11 cellular contexts compared by ENCODE assay signal in genomic region chrX:48833531-48834138, GRCh38. TPM values are rescaled to one million over a fixed set of nuclear protein-coding genes. Genes with fewer than 3 reads are reported as not detected.
DNase-seq lines count a peak whose midpoint lies in the region; ATAC-seq and TF ChIP-seq lines count a peak whose summit lies in the region.
"Had no signal": no experiment of that assay in that cellular context is flagged by ENCODE, and none has a peak within 500 bp of the region (broad histone marks: within the 10 kb centered on the region; RNA-seq: fewer than 3 reads in every experiment).

No MANE protein-coding gene starts in this region.

- no peak overlapping the region for H3K4me2 ChIP-seq in H9 (ENCODE audit: insufficient read depth, insufficient read length, low read length)

- H2BK15ac ChIP-seq in H9 (ENCODE audit: low read depth, low read length): no peak overlapping the region

- no peak overlapping the region for H4K91ac ChIP-seq in H9 (ENCODE audit: insufficient read length, low read depth, low read length)

- POLR2A ChIA-PET in CD4-positive, alpha-beta memory T cell (lab: Charles Lee; ENCODE audit: partially characterized antibody): interaction anchor here (0.6 to 1.1 kb wide), 2 partner anchors 8 to 28 kb away, joined by 3 read pairs; no protein-coding TSS in a partner anchor

- no peak overlapping the region for H2BK120ac ChIP-seq in H9 (ENCODE audit: low read depth, low read length, poor library complexity, severe bottlenecking)

- no CpG with 5 or more reads among the region's 9 CpGs for WGBS in H9 (ENCODE audit: extremely low coverage, insufficient read length, low lambda C conversion rate)
- WGBS in suprapubic skin: 57% methylated on average over 9 of the region's 9 CpGs

- H3K4me1 Mint-ChIP-seq in CD4-positive, alpha-beta memory T cell: peaks cover 9 to 23% (median 11%) of the 10 kb centered on the region in 4 donors
- peaks cover 8 to 12% of the 10 kb centered on the region in 2 experiments for H3K4me1 Mint-ChIP-seq in H9

- no peaks in the 10 kb centered on the region for H3K36me3 Mint-ChIP-seq in CD4-positive, alpha-beta memory T cell
- H3K36me3 Mint-ChIP-seq in H9 (ENCODE audit: insufficient read depth in 1 of 3, low read depth in 3 of 3): peaks cover 0 to 10% (median 0%) of the 10 kb centered on the region in 3 experiments; a peak in 5 of 7 replicates

- TF ChIP-seq POLR2A in suprapubic skin (IDR thresholded peaks at IDR 0.05): no peak
- no peak for TF ChIP-seq POLR2A in vagina (IDR thresholded peaks at IDR 0.05)

- no peak overlapping the region for H3K18ac ChIP-seq in H9 (ENCODE audit: insufficient read length, low read depth, low read length)

- intact Hi-C loops in CD4-positive, alpha-beta memory T cell (cut with micrococcal nuclease): no loop called here
- intact Hi-C loops in vagina (cut with DNase I): no loop called here

- H3K27ac Mint-ChIP-seq in CD4-positive, alpha-beta memory T cell: no peak overlapping the region
- H3K27ac Mint-ChIP-seq in H9: no peak overlapping the region

- no peak for DNase-seq in CD4-positive, alpha-beta memory T cell
- DNase-seq in H9: no peak
- DNase-seq in SW480 (ENCODE audit: low spot score): peak; percentile 23
- DNase-seq in medulla oblongata (ENCODE audit: extremely low spot score): peak; percentile 11
- no peak for DNase-seq in suprapubic skin (ENCODE audit: low spot score in 2 of 2)
- DNase-seq in vagina (ENCODE audit: extremely low spot score in 2 of 2): no peak
- DNase-seq: activated naive CD4-positive, alpha-beta T cell treated with Interleukin-2 at 50 U/mL for 16 hours; DND-41; stimulated activated CD4-positive, alpha-beta T cell treated with anti-CD3 and anti-CD28 coated beads, Interleukin-15, amount 100 ng/mL, for 24 hours had no signal

- H3K79me1 ChIP-seq in H9 (ENCODE audit: insufficient read depth, low read depth, low read length, poor library complexity, severe bottlenecking): no peaks in the 10 kb centered on the region

- no peak overlapping the region for H3K4me3 ChIP-seq in CD4-positive, alpha-beta memory T cell (ENCODE audit: low read length in 2 of 2)
- H3K4me3 ChIP-seq in suprapubic skin: no peak overlapping the region
- no peak overlapping the region for H3K4me3 ChIP-seq in vagina

- no peak overlapping the region for H3K14ac ChIP-seq in H9 (ENCODE audit: insufficient read depth, low read length)

- no peak overlapping the region for H2BK20ac ChIP-seq in H9 (ENCODE audit: low read depth, low read length, poor library complexity, severe bottlenecking)

- no peak overlapping the region for H3K23ac ChIP-seq in H9 (ENCODE audit: insufficient read length, low read depth, low read length)

- H2AFZ ChIP-seq in H9 (ENCODE audit: low read length): no peak overlapping the region

- CTCF ChIA-PET in CD4-positive, alpha-beta memory T cell (lab: Charles Lee; ENCODE audit: partially characterized antibody): interaction anchor here (1.2 to 1.3 kb wide), 2 partner anchors 186 to 189 kb away, joined by 3 to 7 read pairs; no protein-coding TSS in a partner anchor

- H3K56ac ChIP-seq in H9 (ENCODE audit: insufficient read length, low read depth, low read length): no peak overlapping the region

- no peak overlapping the region for H4K8ac ChIP-seq in H9 (replicated peaks; ENCODE audit: insufficient read length, low read depth, low read length)

- no peaks in the 10 kb centered on the region for H3K79me2 ChIP-seq in H9 (ENCODE audit: insufficient read depth, low read length)

- peaks cover 4% of the 10 kb centered on the region for H3K23me2 ChIP-seq in H9 (ENCODE audit: insufficient read length, low read depth, low read length, poor library complexity, severe bottlenecking)

- TF ChIP-seq EP300 in suprapubic skin (IDR thresholded peaks at IDR 0.05): no peak

- no peak overlapping the region for H3K9ac ChIP-seq in H9 (ENCODE audit: extremely low read depth, insufficient read length, low read length)

- H3K36me3 ChIP-seq in CD4-positive, alpha-beta memory T cell (ENCODE audit: insufficient read depth, low read length): no peaks in the 10 kb centered on the region
- H3K36me3 ChIP-seq in suprapubic skin (no peaks in the 10 kb centered on the region), vagina (no peaks in the 10 kb centered on the region)

- H3T11ph ChIP-seq in H9 (ENCODE audit: low read length): no peak overlapping the region

- H3K9me3 ChIP-seq in CD4-positive, alpha-beta memory T cell (ENCODE audit: control insufficient read depth in 1 of 2, low read length in 2 of 2): no peaks in the 10 kb centered on the region
- H3K9me3 ChIP-seq in H9 (ENCODE audit: control insufficient read depth, low read depth, low read length) (peaks cover 20% of the 10 kb centered on the region), suprapubic skin (no peaks in the 10 kb centered on the region), vagina (no peaks in the 10 kb centered on the region)

- H3K27ac ChIP-seq in CD4-positive, alpha-beta memory T cell (ENCODE audit: low read depth, low read length): no peak overlapping the region
- no peak overlapping the region for H3K27ac ChIP-seq in H9 (ENCODE audit: insufficient read length, low read depth, low read length)
- H3K27ac ChIP-seq in suprapubic skin: no peak overlapping the region
- H3K27ac ChIP-seq in vagina: no peak overlapping the region

- H2AK5ac ChIP-seq in H9 (ENCODE audit: insufficient read length, low read length): no peak overlapping the region

- H2BK12ac ChIP-seq in H9 (ENCODE audit: insufficient read length, low read depth, low read length): no peak overlapping the region

- no peak overlapping the region for H2BK5ac ChIP-seq in H9 (ENCODE audit: insufficient read length, low read length)

- H3K27me3 Mint-ChIP-seq in CD4-positive, alpha-beta memory T cell: peaks cover 10 to 16% of the 10 kb centered on the region in 2 donors
- peaks cover 75% of the 10 kb centered on the region for H3K27me3 Mint-ChIP-seq in H9 (ENCODE audit: low read depth)

- H4K20me1 ChIP-seq in H9 (ENCODE audit: control insufficient read depth, insufficient read depth, insufficient read length): no peaks in the 10 kb centered on the region

- peaks cover 0 to 1% (median 0%) of the 10 kb centered on the region in 8 donors for H3K9me3 Mint-ChIP-seq in CD4-positive, alpha-beta memory T cell
- peaks cover 65 to 77% of the 10 kb centered on the region in 2 experiments for H3K9me3 Mint-ChIP-seq in H9

- TF ChIP-seq CTCF in H9 (conservative IDR thresholded peaks at IDR 0.05) (peak; percentile 13; the same call in 1 of the 3 replicates), suprapubic skin (IDR thresholded peaks at IDR 0.05) (no peak), vagina (IDR thresholded peaks at IDR 0.05) (no peak)

- no peak for ATAC-seq in GM19351 (IDR thresholded peaks at IDR 0.05; ENCODE audit: unreplicated experiment)
- ATAC-seq in HG03342 (IDR thresholded peaks at IDR 0.05; ENCODE audit: unreplicated experiment): no peak

- H4K5ac ChIP-seq in H9 (ENCODE audit: insufficient read length, low read depth, low read length): no peak overlapping the region

- no peak overlapping the region for H3K4ac ChIP-seq in H9 (ENCODE audit: low read depth, low read length)

- H3K4me1 ChIP-seq in CD4-positive, alpha-beta memory T cell (ENCODE audit: insufficient read depth, low read length): peaks cover 11% of the 10 kb centered on the region
- H3K4me1 ChIP-seq in H9 (ENCODE audit: insufficient read depth, low read length) (no peaks in the 10 kb centered on the region), suprapubic skin (peaks cover 6% of the 10 kb centered on the region), vagina (no peaks in the 10 kb centered on the region)

- peak overlapping the region in 5 of 8 donors; percentile 3 to 96 (median 77) for H3K4me3 Mint-ChIP-seq in CD4-positive, alpha-beta memory T cell
- H3K4me3 Mint-ChIP-seq in H9: peak overlapping the region in 1 of 2 experiments; percentile 88; a peak in 2 of 5 replicates

- H3K27me3 ChIP-seq in CD4-positive, alpha-beta memory T cell (ENCODE audit: insufficient read depth, low read length): no peaks in the 10 kb centered on the region
- H3K27me3 ChIP-seq in H9 (ENCODE audit: insufficient read depth, low read length) (peaks cover 12% of the 10 kb centered on the region), suprapubic skin (peaks cover 23% of the 10 kb centered on the region), vagina (no peaks in the 10 kb centered on the region)

RNA-seq across cellular contexts. Expression of gene PCSK1N, which starts 1.8 kb away (rescaled TPM):
- 1 to 10 TPM; 6.4 to 8.5 TPM for total RNA-seq in CD4-positive, alpha-beta memory T cell
- 10 to 100 TPM in 1 of 2 donors, 1 to 10 TPM in 1; 4.6 to 15.3 TPM for polyA plus RNA-seq in CD4-positive, alpha-beta memory T cell
- total RNA-seq in H9 (2021) (3.9 and 4.0 TPM in 2 replicates), suprapubic skin (1 to 10 TPM; 1.5 to 9.0 (median 2.4) TPM), vagina (15.0 TPM)

RNA-seq across cellular contexts. Expression of gene ERAS, which starts 7.3 kb away (rescaled TPM):
- total RNA-seq in CD4-positive, alpha-beta memory T cell: not detected
- polyA plus RNA-seq in CD4-positive, alpha-beta memory T cell: not detected
- total RNA-seq in H9 (2021): 0.18 TPM in 1 of 2 replicates, not detected in the other
- total RNA-seq in suprapubic skin: not detected
- not detected for total RNA-seq in vagina

RNA-seq across cellular contexts. Expression of gene HDAC6, which starts 31.8 kb away (rescaled TPM):
- total RNA-seq in CD4-positive, alpha-beta memory T cell: 100 to 1,000 TPM; 121 to 126 TPM
- 10 to 100 TPM in 1 of 2 donors, 1 to 10 TPM in 1; 9.4 to 25.3 TPM for polyA plus RNA-seq in CD4-positive, alpha-beta memory T cell
- 52.8 and 57.9 TPM in 2 replicates for total RNA-seq in H9 (2021)
- total RNA-seq in suprapubic skin: 100 to 1,000 TPM in 1 of 4 donors, 10 to 100 TPM in 3; 67.3 to 129 (median 93.2) TPM
- 67.8 TPM for total RNA-seq in vagina

RNA-seq across cellular contexts. Expression of gene GATA1, which starts 47.2 kb away (rescaled TPM):
- not detected for total RNA-seq in CD4-positive, alpha-beta memory T cell
- not detected for polyA plus RNA-seq in CD4-positive, alpha-beta memory T cell
- total RNA-seq in H9 (2021): not detected in 2 replicates
- not detected for total RNA-seq in suprapubic skin
- total RNA-seq in vagina: 1.2 TPM

Comparison
In these comparisons a context has a peak if more than half of its experiments do, and no peak if none do; other contexts are left out.
1. DNase-seq: peak in SW480 (single experiment) and medulla oblongata (single experiment); none in CD4-positive, alpha-beta memory T cell (0 of 5), H9 (single experiment), suprapubic skin (0 of 2) and vagina (0 of 2).